14 cellular contexts compared by ENCODE assay signal in the genomic region with DNA sequence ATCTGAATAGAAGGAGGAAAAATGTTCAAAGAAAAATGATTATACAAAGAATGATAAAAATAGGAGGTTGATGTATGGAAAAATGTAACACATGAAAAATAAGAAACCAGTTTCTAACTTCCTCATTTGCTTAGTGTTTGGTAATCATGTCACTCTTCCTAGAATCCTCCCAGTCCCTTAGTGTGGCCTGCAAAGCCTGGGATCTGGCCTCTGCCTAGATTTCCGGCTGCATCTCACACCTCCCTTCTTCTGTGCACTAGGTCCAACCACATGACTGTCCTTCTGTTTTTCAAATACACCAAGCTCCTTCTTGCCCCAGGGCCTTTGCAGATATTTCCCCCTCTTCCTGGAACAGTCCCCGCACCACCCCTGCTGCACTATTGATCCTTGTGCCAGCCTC.
"Had no signal": no experiment of that assay in that cellular context is flagged by ENCODE, and none has a peak within 500 bp of the region (broad histone marks: within the 10 kb centered on the region; RNA-seq: fewer than 3 reads in every experiment).

No MANE protein-coding gene starts in this region.

- DNase-seq: activated CD4-positive, alpha-beta T cell treated with anti-CD3 and anti-CD28 coated beads, Interleukin-2, amount 50 U/mL, for 1 hour; activated naive CD4-positive, alpha-beta T cell treated with anti-CD3 and anti-CD28 coated beads for 36 hours; activated T-cell treated with anti-CD3 and anti-CD28 coated beads for 4 hours; effector CD4-positive, alpha-beta T cell; kidney; retina; small intestine; WERI-Rb-1 had no signal

- ATAC-seq: activated T-helper 17 cell treated with anti-CD3 and anti-CD28 coated beads, Interleukin-2, amount 50 U/mL, for 72 hours had no signal

- FAIRE-seq: astrocyte, colon, endothelial cell of umbilical vein, frontal cortex, kidney, small intestine, urothelium cell line had no signal

- H3K27ac ChIP-seq: WERI-Rb-1 had no signal

- H3K36me3 ChIP-seq: WERI-Rb-1 had no signal
